In genomic region chr15:25894371-25894902, GRCh38 we compare ENCODE assay signal across 15 cellular contexts. TPM values are rescaled to one million over a fixed set of nuclear protein-coding genes. Genes with fewer than 3 reads are reported as not detected.
DNase-seq lines count a peak whose midpoint lies in the region; ATAC-seq, FAIRE-seq and TF ChIP-seq lines count a peak whose summit lies in the region.
"Had no signal": no experiment of that assay in that cellular context is flagged by ENCODE, and none has a peak within 500 bp of the region (broad histone marks: within the 10 kb centered on the region; RNA-seq: fewer than 3 reads in every experiment).

No MANE protein-coding gene starts in this region.

- H3K4me3 ChIP-seq in astrocyte (ENCODE audit: insufficient read depth, low read depth, low read length) (no peak overlapping the region), psoas muscle (no peak overlapping the region)

- no peaks in the 10 kb centered on the region for H4K20me1 ChIP-seq in astrocyte (ENCODE audit: insufficient read depth, low read length)

- POLR2A ChIA-PET in CD4-positive, alpha-beta T cell (lab: Charles Lee): no interaction called here

- WGBS in psoas muscle, 3 donors: 84 to 88% (median 85%) methylated on average over 3 of the region's 3 CpGs

- H3K79me2 ChIP-seq in astrocyte (ENCODE audit: insufficient read depth, low read length): no peaks in the 10 kb centered on the region

- H3K9ac ChIP-seq in astrocyte (ENCODE audit: low read length): no peak overlapping the region

- no peak overlapping the region for H3K4me2 ChIP-seq in astrocyte (ENCODE audit: low read length)

- no peak overlapping the region for H2AFZ ChIP-seq in astrocyte (ENCODE audit: low read depth, low read length)

- H3K27ac Mint-ChIP-seq in astrocyte (ENCODE audit: unreplicated experiment): peak overlapping the region; percentile 23
- H3K27ac Mint-ChIP-seq in stimulated activated naive B cell treated with anti-CD40 and anti-IgM and Interleukin-4, amounts not matched to agents 10 μg/mL and 1 μg/mL and 100 μg/mL, for 72 hours: no peak overlapping the region
- no peak overlapping the region for H3K27ac Mint-ChIP-seq in CD4-positive, alpha-beta T cell
- H3K27ac Mint-ChIP-seq: CD14-positive monocyte; CD8-positive, alpha-beta memory T cell had no signal

- H3K9me3 Mint-ChIP-seq in astrocyte (ENCODE audit: unreplicated experiment): no peaks in the 10 kb centered on the region
- H3K9me3 Mint-ChIP-seq in stimulated activated naive B cell treated with anti-CD40 and anti-IgM and Interleukin-4, amounts not matched to agents 10 μg/mL and 1 μg/mL and 100 μg/mL, for 72 hours: no peaks in the 10 kb centered on the region
- peaks cover 2% of the 10 kb centered on the region for H3K9me3 Mint-ChIP-seq in CD4-positive, alpha-beta T cell

- H3K9me3 ChIP-seq in astrocyte (ENCODE audit: insufficient read depth, low read depth, low read length): no peaks in the 10 kb centered on the region
- no peaks in the 10 kb centered on the region for H3K9me3 ChIP-seq in psoas muscle
- no peaks in the 10 kb centered on the region for H3K9me3 ChIP-seq in CD4-positive, alpha-beta T cell (ENCODE audit: control insufficient read depth, low read length)

- H3K27ac ChIP-seq in astrocyte (ENCODE audit: low read depth, low read length) (no peak overlapping the region), psoas muscle (no peak overlapping the region)
- no peak overlapping the region for H3K27ac ChIP-seq in CD4-positive, alpha-beta T cell (ENCODE audit: low read depth, low read length)

- intact Hi-C loops in psoas muscle (cut with DNase I): loop anchor here in 1 of 2 donors (10.0 kb wide), 1 partner anchor 60 kb away; no protein-coding TSS in a partner anchor
- intact Hi-C loops in CD4-positive, alpha-beta T cell (cut with DNase I, micrococcal nuclease): no loop called here

- H3K36me3 ChIP-seq in astrocyte (ENCODE audit: insufficient read depth, low read length): no peaks in the 10 kb centered on the region
- no peaks in the 10 kb centered on the region for H3K36me3 ChIP-seq in psoas muscle (ENCODE audit: insufficient read depth in 1 of 2, low read depth in 1 of 2)

- peaks cover 3% of the 10 kb centered on the region for H3K27me3 Mint-ChIP-seq in astrocyte (ENCODE audit: low read depth, unreplicated experiment)
- H3K27me3 Mint-ChIP-seq in stimulated activated naive B cell treated with anti-CD40 and anti-IgM and Interleukin-4, amounts not matched to agents 10 μg/mL and 1 μg/mL and 100 μg/mL, for 72 hours: peaks cover 30 to 38% of the 10 kb centered on the region in 2 donors
- no peaks in the 10 kb centered on the region for H3K27me3 Mint-ChIP-seq in CD4-positive, alpha-beta T cell

- H3K4me1 ChIP-seq in astrocyte (ENCODE audit: insufficient read depth, low read length) (peaks cover 7% of the 10 kb centered on the region), psoas muscle (peaks cover 4% of the 10 kb centered on the region)

- no peak for ATAC-seq in stimulated activated naive B cell treated with anti-CD40 and anti-IgM and Interleukin-4, amounts not matched to agents 10 μg/mL and 1 μg/mL and 100 μg/mL, for 72 hours (replicated peaks)
- ATAC-seq in psoas muscle: no peak
- no peak for ATAC-seq in CD4-positive, alpha-beta T cell (ENCODE audit: poor library complexity)

- peak; percentile 26 for FAIRE-seq in astrocyte (lab: Jason Lieb, UNC)
- FAIRE-seq: A204.1, GM12891, H54 had no signal

- no peak overlapping the region for H3K4me3 Mint-ChIP-seq in astrocyte (ENCODE audit: unreplicated experiment)
- no peak overlapping the region for H3K4me3 Mint-ChIP-seq in stimulated activated naive B cell treated with anti-CD40 and anti-IgM and Interleukin-4, amounts not matched to agents 10 μg/mL and 1 μg/mL and 100 μg/mL, for 72 hours
- H3K4me3 Mint-ChIP-seq in CD4-positive, alpha-beta T cell: no peak overlapping the region
- H3K4me3 Mint-ChIP-seq: CD14-positive monocyte; CD8-positive, alpha-beta memory T cell; IgD-negative memory B cell had no signal

- no peak for TF ChIP-seq CTCF in astrocyte (IDR thresholded peaks at IDR 0.05; ENCODE audit: insufficient read depth, low read depth, low read length)
- TF ChIP-seq CTCF in psoas muscle (IDR thresholded peaks at IDR 0.05): no peak
- no peak for TF ChIP-seq CTCF in CD4-positive, alpha-beta T cell (IDR thresholded peaks at IDR 0.05)

- peaks cover 16% of the 10 kb centered on the region for H3K4me1 Mint-ChIP-seq in astrocyte (ENCODE audit: low read depth, unreplicated experiment)
- no peaks in the 10 kb centered on the region for H3K4me1 Mint-ChIP-seq in stimulated activated naive B cell treated with anti-CD40 and anti-IgM and Interleukin-4, amounts not matched to agents 10 μg/mL and 1 μg/mL and 100 μg/mL, for 72 hours
- H3K4me1 Mint-ChIP-seq in CD4-positive, alpha-beta T cell (ENCODE audit: low read depth): no peaks in the 10 kb centered on the region
- H3K4me1 Mint-ChIP-seq: CD14-positive monocyte; CD8-positive, alpha-beta memory T cell; IgD-negative memory B cell had no signal

- H3K27me3 ChIP-seq in astrocyte (ENCODE audit: insufficient read depth, low read length): no peaks in the 10 kb centered on the region
- H3K27me3 ChIP-seq in psoas muscle (ENCODE audit: insufficient read depth in 3 of 3, low read length in 2 of 3): no peaks in the 10 kb centered on the region
- no peaks in the 10 kb centered on the region for H3K27me3 ChIP-seq in CD4-positive, alpha-beta T cell (ENCODE audit: control insufficient read depth, insufficient read depth, low read length)

- no peaks in the 10 kb centered on the region for H3K36me3 Mint-ChIP-seq in astrocyte (ENCODE audit: low read depth, unreplicated experiment)
- no peaks in the 10 kb centered on the region for H3K36me3 Mint-ChIP-seq in stimulated activated naive B cell treated with anti-CD40 and anti-IgM and Interleukin-4, amounts not matched to agents 10 μg/mL and 1 μg/mL and 100 μg/mL, for 72 hours
- no peaks in the 10 kb centered on the region for H3K36me3 Mint-ChIP-seq in CD4-positive, alpha-beta T cell (ENCODE audit: low read depth)
- H3K36me3 Mint-ChIP-seq: CD14-positive monocyte; CD8-positive, alpha-beta memory T cell; IgD-negative memory B cell had no signal

- DNase-seq in GM03348 (ENCODE audit: low spot score) (peak; percentile 29), HT1080 (ENCODE audit: low read depth) (peak; percentile 19), astrocyte (ENCODE audit: low read depth) (no peak), psoas muscle (no peak), cerebellar cortex (ENCODE audit: low spot score) (no peak)
- no peak for DNase-seq in stimulated activated naive B cell treated with anti-CD40 and anti-IgM and Interleukin-4, amounts not matched to agents 10 μg/mL and 1 μg/mL and 100 μg/mL, for 72 hours
- no peak for DNase-seq in CD4-positive, alpha-beta T cell
- DNase-seq: Caco-2; CD8-positive, alpha-beta memory T cell; KG1 had no signal

- CTCF ChIA-PET in CD4-positive, alpha-beta T cell (lab: Charles Lee): no interaction called here

RNA-seq across cellular contexts. Expression of gene ATP10A, which starts 31.3 kb away (rescaled TPM):
- total RNA-seq in HT1080 (2014; rRNA removed; shearing (Covaris generic)): 4.0 and 6.2 TPM in 2 replicates
- 0.02 and 0.73 TPM in 2 replicates for polyA plus RNA-seq in HT1080 (2015; cell fraction: cytosol; rRNA removed)
- polyA plus RNA-seq in HT1080 (2015; cell fraction: nucleus; rRNA removed): 0.06 and 0.08 TPM in 2 replicates
- total RNA-seq in astrocyte: 21.1 and 36.6 TPM in 2 replicates
- total RNA-seq in psoas muscle: under 1 TPM; 0.27 to 0.59 (median 0.44) TPM
- under 1 TPM; 0.08 to 0.60 (median 0.14) TPM for polyA plus RNA-seq in psoas muscle
- 10 to 100 TPM; 30.0 to 30.4 TPM for total RNA-seq in CD4-positive, alpha-beta T cell
- total RNA-seq: Caco-2 had no signal

Comparison
In these comparisons a context has a peak if more than half of its experiments do, and no peak if none do; other contexts are left out.
1. DNase-seq: peak in GM03348 (single experiment) and HT1080 (single experiment); none in astrocyte (single experiment), stimulated activated naive B cell treated with anti-CD40 and anti-IgM and Interleukin-4, amounts not matched to agents 10 μg/mL and 1 μg/mL and 100 μg/mL, for 72 hours (single experiment), psoas muscle (0 of 2), cerebellar cortex (single experiment) and CD4-positive, alpha-beta T cell (0 of 10).